ENCODE assay signal across 30 cellular contexts in the genomic region with DNA sequence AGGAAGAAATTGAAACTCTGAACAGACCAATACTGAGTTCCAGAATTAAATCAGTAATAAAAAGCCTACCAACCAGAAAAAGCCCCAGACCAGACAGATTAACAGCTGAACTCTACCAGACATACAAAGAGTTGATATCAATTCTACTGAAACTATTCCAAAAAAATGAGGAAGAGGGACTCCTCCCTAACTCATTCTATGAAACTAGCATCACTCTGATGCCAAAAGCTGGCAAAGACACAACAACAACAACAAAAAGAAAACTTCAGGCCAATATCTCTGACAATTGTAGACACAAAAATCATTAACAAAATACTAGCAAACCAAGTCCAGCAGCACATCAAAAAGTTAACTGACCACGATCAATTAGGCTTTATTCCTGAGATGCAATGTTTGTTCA.
"Had no signal": no experiment of that assay in that cellular context is flagged by ENCODE, and none has a peak within 500 bp of the region (broad histone marks: within the 10 kb centered on the region; RNA-seq: fewer than 3 reads in every experiment).

No MANE protein-coding gene starts in this region.

- H3K4me3 ChIP-seq: esophagus squamous epithelium had no signal

- H3K27ac ChIP-seq: brain microvascular endothelial cell, epithelial cell of prostate, esophagus squamous epithelium, WERI-Rb-1 had no signal

- H3K27me3 ChIP-seq: brain microvascular endothelial cell, esophagus squamous epithelium had no signal

- H3K4me1 ChIP-seq: esophagus squamous epithelium had no signal

- H3K36me3 ChIP-seq: brain microvascular endothelial cell, esophagus squamous epithelium, WERI-Rb-1 had no signal

- DNase-seq: activated CD4-positive, alpha-beta memory T cell treated with anti-CD3 and anti-CD28 coated beads for 36 hours; activated CD4-positive, alpha-beta T cell treated with anti-CD3 and anti-CD28 coated beads for 36 hours; activated CD4-positive, alpha-beta T cell treated with anti-CD3 and anti-CD28 coated beads, Interleukin-2, amount 10 ng/mL, durations not matched to agents 24 days and 14 days; activated CD4-positive, CD25-positive, alpha-beta regulatory T cell; activated CD4-positive, CD25-positive, alpha-beta regulatory T cell treated with anti-CD3 and anti-CD28 coated beads, Interleukin-2, amount 50 U/mL, for 72 hours; activated CD8-positive, alpha-beta memory T cell treated with anti-CD3 and anti-CD28 coated beads, Interleukin-2, amount 10 ng/mL, durations not matched to agents 7 days and 5 days; activated CD8-positive, alpha-beta memory T cell treated with anti-CD3 and anti-CD28 coated beads, Interleukin-2, amount 50 U/mL, for 4 hours; activated CD8-positive, alpha-beta T cell treated with anti-CD3 and anti-CD28 coated beads, Interleukin-2, amount 10 ng/mL, durations not matched to agents 7 days and 5 days; activated gamma-delta T cell; activated naive CD4-positive, alpha-beta T cell; activated naive CD4-positive, alpha-beta T cell treated with anti-CD3 and anti-CD28 coated beads, Interleukin-2, amount 10 ng/mL, durations not matched to agents 7 days and 5 days; activated naive CD8-positive, alpha-beta T cell treated with anti-CD3 and anti-CD28 coated beads, Interleukin-2, amount 10 ng/mL, durations not matched to agents 7 days and 5 days; activated T-cell treated with anti-CD3 and anti-CD28 coated beads, Interleukin-2, amount 50 U/mL, for 1 hour; activated T-cell treated with anti-CD3 and anti-CD28 coated beads, Interleukin-2, amount 50 U/mL, for 48 hours; amniotic stem cell; anterior cingulate cortex; brain microvascular endothelial cell; caudate nucleus; cortex of kidney; dermis blood vessel endothelial cell; effector CD4-positive, alpha-beta T cell; effector memory CD8-positive, alpha-beta T cell; esophagus squamous epithelium; foreskin fibroblast; head of caudate nucleus; T-helper 1 cell; T-helper 17 cell; T1000; WERI-Rb-1 had no signal
